Comparison of ENCODE assay signal across 20 cellular contexts in genomic region chr1:27114522-27114921, GRCh38. TPM values are rescaled to one million over a fixed set of nuclear protein-coding genes. Genes with fewer than 3 reads are reported as not detected.
DNase-seq lines count a peak whose midpoint lies in the region; ATAC-seq, FAIRE-seq and TF ChIP-seq lines count a peak whose summit lies in the region.
"Had no signal": no experiment of that assay in that cellular context is flagged by ENCODE, and none has a peak within 500 bp of the region (broad histone marks: within the 10 kb centered on the region; RNA-seq: fewer than 3 reads in every experiment).

No MANE protein-coding gene starts in this region.

- H3K9me3 Mint-ChIP-seq in activated naive CD4-positive, alpha-beta T cell treated with anti-CD3 and anti-CD28 coated beads, Interleukin-2, amount 10 ng/mL, durations not matched to agents 7 days and 5 days = no peaks in the 10 kb centered on the region
- no peaks in the 10 kb centered on the region for H3K9me3 Mint-ChIP-seq in activated naive CD8-positive, alpha-beta T cell (ENCODE audit: low read depth)
- H3K9me3 Mint-ChIP-seq: activated CD4-positive, alpha-beta memory T cell treated with anti-CD3 and anti-CD28 coated beads for 36 hours; activated T-cell treated with anti-CD3 and anti-CD28 coated beads, Interleukin-2, amount 50 U/mL, for 72 hours; H9; neural crest cell had no signal

- no peak overlapping the region for H3K4me3 ChIP-seq in mucosa of rectum (ENCODE audit: low read length in 2 of 2)
- no peak overlapping the region for H3K4me3 ChIP-seq in upper lobe of right lung
- H3K4me3 ChIP-seq: tibial artery had no signal

- H3K36me3 ChIP-seq in mucosa of rectum (ENCODE audit: control insufficient read depth in 2 of 2, insufficient read depth in 2 of 2, low read length in 2 of 2) (peaks cover 4 to 19% of the 10 kb centered on the region in 2 donors), upper lobe of right lung (peaks cover 5% of the 10 kb centered on the region)

- H3K9ac ChIP-seq in mucosa of rectum (ENCODE audit: low read depth in 1 of 2, low read length in 2 of 2) = peak overlapping the region in 1 of 2 donors; percentile 52

- no peak for TF ChIP-seq POLR2A in GM12891 (IDR thresholded peaks at IDR 0.05; ENCODE audit: low read depth, low read length)

- no peaks in the 10 kb centered on the region for H3K27me3 Mint-ChIP-seq in activated naive CD4-positive, alpha-beta T cell treated with anti-CD3 and anti-CD28 coated beads, Interleukin-2, amount 10 ng/mL, durations not matched to agents 7 days and 5 days
- H3K27me3 Mint-ChIP-seq in activated naive CD8-positive, alpha-beta T cell = no peaks in the 10 kb centered on the region
- H3K27me3 Mint-ChIP-seq: activated CD4-positive, alpha-beta memory T cell treated with anti-CD3 and anti-CD28 coated beads for 36 hours had no signal

- DNase-seq in activated naive CD4-positive, alpha-beta T cell treated with anti-CD3 and anti-CD28 coated beads, Interleukin-2, amount 10 ng/mL, durations not matched to agents 7 days and 5 days = no peak
- no peak for DNase-seq in activated naive CD4-positive, alpha-beta T cell treated with anti-CD3 and anti-CD28 coated beads, Interleukin-2, amount 50 U/mL, for 16 hours
- DNase-seq in upper lobe of right lung (no peak), GM12891 (ENCODE audit: insufficient read length, low spot score) (no peak), HT-29 (ENCODE audit: low spot score) (no peak), NCI-H1417 treated with DMSO at 0.1 percent for 48 hours (lab: John Stamatoyannopoulos, UW) (no peak)
- DNase-seq: ACHN; activated CD4-positive, alpha-beta memory T cell treated with anti-CD3 and anti-CD28 coated beads for 36 hours; activated T-cell treated with anti-CD3 and anti-CD28 coated beads, Interleukin-2, amount 50 U/mL, for 72 hours; aorta; EL; H9; mammary epithelial cell; NCI-H1930; tibial artery had no signal

- peak overlapping the region; percentile 5 for H3K27ac Mint-ChIP-seq in activated naive CD4-positive, alpha-beta T cell treated with anti-CD3 and anti-CD28 coated beads, Interleukin-2, amount 10 ng/mL, durations not matched to agents 7 days and 5 days
- H3K27ac Mint-ChIP-seq in activated naive CD8-positive, alpha-beta T cell = peak overlapping the region; percentile 97

- peaks cover 18% of the 10 kb centered on the region for H3K36me3 Mint-ChIP-seq in activated naive CD4-positive, alpha-beta T cell treated with anti-CD3 and anti-CD28 coated beads, Interleukin-2, amount 10 ng/mL, durations not matched to agents 7 days and 5 days
- H3K36me3 Mint-ChIP-seq in activated naive CD8-positive, alpha-beta T cell = peaks cover 4% of the 10 kb centered on the region

- no peak for FAIRE-seq in GM12891 (lab: Jason Lieb, UNC)
- FAIRE-seq: endometrium had no signal

- no peak for TF ChIP-seq CTCF in upper lobe of right lung (IDR thresholded peaks at IDR 0.05)

- no peak overlapping the region for H3K4me3 Mint-ChIP-seq in activated naive CD4-positive, alpha-beta T cell treated with anti-CD3 and anti-CD28 coated beads, Interleukin-2, amount 10 ng/mL, durations not matched to agents 7 days and 5 days
- peak overlapping the region; percentile 85 for H3K4me3 Mint-ChIP-seq in activated naive CD8-positive, alpha-beta T cell
- H3K4me3 Mint-ChIP-seq: activated CD4-positive, alpha-beta memory T cell treated with anti-CD3 and anti-CD28 coated beads for 36 hours; H9; neural crest cell had no signal

- H3K9me3 ChIP-seq in mucosa of rectum (ENCODE audit: control insufficient read depth in 2 of 2, low read length in 2 of 2) (no peaks in the 10 kb centered on the region), upper lobe of right lung (no peaks in the 10 kb centered on the region)
- H3K9me3 ChIP-seq: tibial artery had no signal

- no peak for ATAC-seq in upper lobe of right lung
- ATAC-seq: activated T-cell treated with anti-CD3 and anti-CD28 coated beads, Interleukin-2, amount 50 U/mL, for 72 hours; SK-N-SH treated with all-trans-retinoic acid at 6 μM for 48 hours had no signal

- CTCF ChIA-PET in activated naive CD4-positive, alpha-beta T cell treated with anti-CD3 and anti-CD28 coated beads, Interleukin-2, amount 10 ng/mL, durations not matched to agents 7 days and 5 days (lab: Charles Lee) = interaction anchor here (0.8 to 1.7 kb wide), 7 partner anchors 10 to 118 kb away, joined by 3 to 6 read pairs (median 3); partner anchors contain the start of gene SLC9A1

- H3K4me1 ChIP-seq in mucosa of rectum (ENCODE audit: control insufficient read depth in 2 of 2, insufficient read depth in 2 of 2, low read length in 2 of 2) (peaks cover 34 to 56% of the 10 kb centered on the region in 2 donors), upper lobe of right lung (peaks cover 83% of the 10 kb centered on the region)

- no peaks in the 10 kb centered on the region for H3K27me3 ChIP-seq in mucosa of rectum (ENCODE audit: control insufficient read depth in 2 of 2, insufficient read depth in 2 of 2, low read length in 2 of 2)
- H3K27me3 ChIP-seq in upper lobe of right lung = no peaks in the 10 kb centered on the region
- H3K27me3 ChIP-seq: tibial artery had no signal

- peaks cover 57% of the 10 kb centered on the region for H3K4me1 Mint-ChIP-seq in activated naive CD4-positive, alpha-beta T cell treated with anti-CD3 and anti-CD28 coated beads, Interleukin-2, amount 10 ng/mL, durations not matched to agents 7 days and 5 days
- peaks cover 57% of the 10 kb centered on the region for H3K4me1 Mint-ChIP-seq in activated naive CD8-positive, alpha-beta T cell (ENCODE audit: low read depth)

- intact Hi-C loops in upper lobe of right lung (cut with DNase I) = no loop called here

- H3K27ac ChIP-seq in mucosa of rectum (ENCODE audit: low read depth in 2 of 2, low read length in 2 of 2) = peak overlapping the region; percentile 77 to 83
- H3K27ac ChIP-seq in upper lobe of right lung = peak overlapping the region; percentile 75

TF ChIP-seq in GM12891, 5 proteins besides CTCF, POLR2A, EP300 and RAD21:
- TF ChIP-seq PAX5 (IDR thresholded peaks at IDR 0.05; ENCODE audit: insufficient read depth, low read length, severe bottlenecking) (no peak), TAF1 (IDR thresholded peaks at IDR 0.05; ENCODE audit: low read depth, low read length) (no peak), SPI1 (IDR thresholded peaks at IDR 0.05; ENCODE audit: low read depth, low read length) (no peak), POU2F2 (IDR thresholded peaks at IDR 0.05; ENCODE audit: low read depth, low read length) (no peak)

RNA-seq across cellular contexts. Expression of gene SLC9A1, which starts 40.4 kb away (rescaled TPM):
- 62.4 TPM for total RNA-seq in upper lobe of right lung
- 8.9 TPM for polyA plus RNA-seq in GM12891 (2012; ENCODE audit: low read depth, missing spikeins)
- 10.0 and 10.6 TPM in 2 replicates for total RNA-seq in HT-29 (2014; rRNA removed; shearing (Covaris generic))
